20 cellular contexts compared by ENCODE assay signal in the genomic region with DNA sequence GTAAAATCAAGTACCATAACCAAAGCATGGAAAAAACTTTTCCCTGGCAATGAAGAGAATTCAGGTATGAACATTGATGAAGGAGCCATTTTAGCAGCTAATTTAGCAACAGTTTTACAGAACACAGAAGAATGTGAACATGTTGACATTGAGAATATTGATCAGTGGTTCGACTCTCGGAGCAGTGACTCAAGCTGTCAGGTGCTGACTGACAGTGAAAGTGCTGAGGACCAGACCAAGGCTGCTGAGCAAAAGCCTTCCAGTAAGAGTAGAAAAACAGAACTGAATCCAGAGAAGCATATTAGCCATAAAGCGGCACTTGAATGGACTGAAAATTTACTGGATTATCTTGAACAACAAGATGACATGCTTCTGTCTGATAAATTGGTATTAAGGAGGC. TPM values are rescaled to one million over a fixed set of nuclear protein-coding genes. Genes with fewer than 3 reads are reported as not detected.
DNase-seq lines count a peak whose midpoint lies in the region; ATAC-seq and TF ChIP-seq lines count a peak whose summit lies in the region.
"Had no signal": no experiment of that assay in that cellular context is flagged by ENCODE, and none has a peak within 500 bp of the region (broad histone marks: within the 10 kb centered on the region; RNA-seq: fewer than 3 reads in every experiment).

No MANE protein-coding gene starts in this region.

- TF ChIP-seq CTCF in GM10266 (IDR thresholded peaks at IDR 0.05; ENCODE audit: control insufficient read depth, insufficient read depth, low read depth, missing control alignments): no peak
- no peak for TF ChIP-seq CTCF in endothelial cell (IDR thresholded peaks at IDR 0.05; ENCODE audit: unreplicated experiment)

- peaks cover 10% of the 10 kb centered on the region for H3K36me3 Mint-ChIP-seq in endothelial cell (ENCODE audit: low read depth, unreplicated experiment)

- H3K27me3 Mint-ChIP-seq in endothelial cell (ENCODE audit: unreplicated experiment): peaks cover 12% of the 10 kb centered on the region
- H3K27me3 Mint-ChIP-seq: T-cell had no signal

- ATAC-seq in GM18868 (IDR thresholded peaks at IDR 0.05; ENCODE audit: unreplicated experiment) (peak; percentile 31), GM21825 (IDR thresholded peaks at IDR 0.05; ENCODE audit: unreplicated experiment) (peak; percentile 18), HG03378 (IDR thresholded peaks at IDR 0.05; ENCODE audit: unreplicated experiment) (peak; percentile 36)
- ATAC-seq: activated CD8-positive, alpha-beta memory T cell treated with anti-CD3 and anti-CD28 coated beads, Interleukin-2, amount 10 ng/mL, durations not matched to agents 7 days and 5 days; CD8-positive, alpha-beta T cell; left ventricle myocardium superior; naive thymus-derived CD4-positive, alpha-beta T cell; T-cell had no signal

- peak; percentile 42 for DNase-seq in GM10266 (ENCODE audit: extremely low spot score)
- no peak for DNase-seq in NCI-H510A (lab: John Stamatoyannopoulos, UW)
- DNase-seq in endothelial cell (ENCODE audit: low spot score): no peak
- DNase-seq in middle frontal gyrus (ENCODE audit: extremely low spot score, low spot score): no peak
- DNase-seq in NCI-H345 treated with DMSO at 0.1 percent for 48 hours (lab: John Stamatoyannopoulos, UW; ENCODE audit: unreplicated experiment): no peak
- DNase-seq: activated CD8-positive, alpha-beta memory T cell treated with anti-CD3 and anti-CD28 coated beads, Interleukin-2, amount 10 ng/mL, durations not matched to agents 7 days and 5 days; activated effector memory CD4-positive, alpha-beta T cell treated with Interleukin-2 at 50 U/mL for 16 hours; amygdala; CD8-positive, alpha-beta T cell; DMS79 treated with DMSO at 0.1 percent for 48 hours; left ventricle myocardium superior; naive thymus-derived CD4-positive, alpha-beta T cell; NCI-H1092; NCI-H82; stimulated activated CD4-positive, alpha-beta T cell treated with anti-CD3 and anti-CD28 coated beads, Interleukin-12 subunit alpha, Interleukin-12 subunit beta, amount 100 ng/mL, for 4 hours; T-cell had no signal

- H3K27ac Mint-ChIP-seq in endothelial cell (ENCODE audit: unreplicated experiment): no peak overlapping the region
- H3K27ac Mint-ChIP-seq: activated CD8-positive, alpha-beta memory T cell treated with anti-CD3 and anti-CD28 coated beads, Interleukin-2, amount 10 ng/mL, durations not matched to agents 7 days and 5 days; CD8-positive, alpha-beta T cell; naive thymus-derived CD4-positive, alpha-beta T cell; stimulated activated naive CD8-positive, alpha-beta T cell treated with anti-CD3 and anti-CD28 coated beads, Interleukin-15, Interleukin-2, amounts not matched to agents 100 ng/mL and 50 ng/mL, for 24 hours; T-cell had no signal

- no peaks in the 10 kb centered on the region for H3K9me3 Mint-ChIP-seq in endothelial cell (ENCODE audit: unreplicated experiment)

- no peak overlapping the region for H3K4me3 Mint-ChIP-seq in endothelial cell (ENCODE audit: unreplicated experiment)
- H3K4me3 Mint-ChIP-seq: activated CD8-positive, alpha-beta memory T cell treated with anti-CD3 and anti-CD28 coated beads, Interleukin-2, amount 10 ng/mL, durations not matched to agents 7 days and 5 days; CD8-positive, alpha-beta T cell; stimulated activated naive CD8-positive, alpha-beta T cell treated with anti-CD3 and anti-CD28 coated beads, Interleukin-15, Interleukin-2, amounts not matched to agents 100 ng/mL and 50 ng/mL, for 24 hours; T-cell had no signal

- H3K4me1 Mint-ChIP-seq in endothelial cell (ENCODE audit: unreplicated experiment): peaks cover 25% of the 10 kb centered on the region

RNA-seq across cellular contexts. Expression of a gene that starts 2.8 kb away (rescaled TPM):
- 8.8 TPM for total RNA-seq in endothelial cell (ENCODE audit: unreplicated experiment)

RNA-seq across cellular contexts. Expression of a gene that starts 57.1 kb away (rescaled TPM):
- 16.7 TPM for total RNA-seq in endothelial cell (ENCODE audit: unreplicated experiment)
